Comparison of ENCODE assay signal across 38 cellular contexts in genomic region chr7:92397542-92397941, GRCh38.
"Had no signal": no experiment of that assay in that cellular context is flagged by ENCODE, and none has a peak within 500 bp of the region (broad histone marks: within the 10 kb centered on the region; RNA-seq: fewer than 3 reads in every experiment).

No MANE protein-coding gene starts in this region.

- H3K27me3 ChIP-seq: adrenal gland, ascending aorta, body of pancreas, brain microvascular endothelial cell, breast epithelium, cardiac muscle cell had no signal

- H3K27ac Mint-ChIP-seq: activated naive CD4-positive, alpha-beta T cell treated with anti-CD3 and anti-CD28 coated beads for 36 hours; activated naive CD4-positive, alpha-beta T cell treated with anti-CD3 and anti-CD28 coated beads, Interleukin-2, amount 10 ng/mL, durations not matched to agents 7 days and 5 days; activated naive CD4-positive, alpha-beta T cell treated with anti-CD3 and anti-CD28 coated beads, Interleukin-2, amount 50 U/mL, for 24 hours; activated naive CD4-positive, alpha-beta T cell treated with anti-CD3 and anti-CD28 coated beads, Interleukin-2, amount 50 U/mL, for 72 hours; activated naive CD8-positive, alpha-beta T cell; activated naive CD8-positive, alpha-beta T cell treated with anti-CD3 and anti-CD28 coated beads for 36 hours; activated naive CD8-positive, alpha-beta T cell treated with anti-CD3 and anti-CD28 coated beads, Interleukin-2, amount 10 ng/mL, durations not matched to agents 7 days and 5 days; activated naive CD8-positive, alpha-beta T cell treated with anti-CD3 and anti-CD28 coated beads, Interleukin-2, amount 50 U/mL, for 24 hours; activated T-cell treated with anti-CD3 and anti-CD28 coated beads, Interleukin-2, amount 50 U/mL, for 24 hours; activated T-cell treated with anti-CD3 and anti-CD28 coated beads, Interleukin-2, amount 50 U/mL, for 72 hours; activated T-helper 1 cell treated with anti-CD3 and anti-CD28 coated beads, Interleukin-12 subunit alpha, Interleukin-12 subunit beta, Interleukin-2, Interleukin-4 antibody, amounts not matched to agents 30 ng/mL and 10 ng/mL and 1 ng/mL, durations not matched to agents 14 hours and 24 hours and 36 hours; activated T-helper 17 cell treated with anti-CD3 and anti-CD28 coated beads, Interleukin-2, amount 50 U/mL, for 72 hours; activated T-helper 2 cell treated with anti-CD3 and anti-CD28 coated beads, Interferon-gamma antibody, Interleukin-2, Interleukin-4, amounts not matched to agents 10 μg/mL and 5 μg/mL and 100 μg/mL, durations not matched to agents 14 hours and 24 hours and 36 hours; brain had no signal

- H3K9me3 Mint-ChIP-seq: activated naive CD4-positive, alpha-beta T cell treated with anti-CD3 and anti-CD28 coated beads for 36 hours; activated naive CD4-positive, alpha-beta T cell treated with anti-CD3 and anti-CD28 coated beads, Interleukin-2, amount 10 ng/mL, durations not matched to agents 7 days and 5 days; activated naive CD4-positive, alpha-beta T cell treated with anti-CD3 and anti-CD28 coated beads, Interleukin-2, amount 50 U/mL, for 24 hours; activated naive CD4-positive, alpha-beta T cell treated with anti-CD3 and anti-CD28 coated beads, Interleukin-2, amount 50 U/mL, for 72 hours; activated naive CD8-positive, alpha-beta T cell treated with anti-CD3 and anti-CD28 coated beads for 36 hours; activated naive CD8-positive, alpha-beta T cell treated with anti-CD3 and anti-CD28 coated beads, Interleukin-2, amount 10 ng/mL, durations not matched to agents 7 days and 5 days; activated naive CD8-positive, alpha-beta T cell treated with anti-CD3 and anti-CD28 coated beads, Interleukin-2, amount 50 U/mL, for 24 hours; activated T-cell treated with anti-CD3 and anti-CD28 coated beads, Interleukin-2, amount 50 U/mL, for 24 hours; activated T-cell treated with anti-CD3 and anti-CD28 coated beads, Interleukin-2, amount 50 U/mL, for 4 hours; activated T-cell treated with anti-CD3 and anti-CD28 coated beads, Interleukin-2, amount 50 U/mL, for 72 hours; activated T-helper 1 cell treated with anti-CD3 and anti-CD28 coated beads, Interleukin-12 subunit alpha, Interleukin-12 subunit beta, Interleukin-2, Interleukin-4 antibody, amounts not matched to agents 30 ng/mL and 10 ng/mL and 1 ng/mL, durations not matched to agents 14 hours and 24 hours and 36 hours; activated T-helper 17 cell treated with anti-CD3 and anti-CD28 coated beads, Interleukin-2, amount 50 U/mL, for 72 hours; activated T-helper 2 cell treated with anti-CD3 and anti-CD28 coated beads, Interferon-gamma antibody, Interleukin-2, Interleukin-4, amounts not matched to agents 10 μg/mL and 5 μg/mL and 100 μg/mL, durations not matched to agents 14 hours and 24 hours and 36 hours; brain; central memory CD8-positive, alpha-beta T cell had no signal

- H3K4me3 Mint-ChIP-seq: activated naive CD4-positive, alpha-beta T cell treated with anti-CD3 and anti-CD28 coated beads for 36 hours; activated naive CD4-positive, alpha-beta T cell treated with anti-CD3 and anti-CD28 coated beads, Interleukin-2, amount 10 ng/mL, durations not matched to agents 7 days and 5 days; activated naive CD4-positive, alpha-beta T cell treated with anti-CD3 and anti-CD28 coated beads, Interleukin-2, amount 50 U/mL, for 24 hours; activated naive CD8-positive, alpha-beta T cell; activated naive CD8-positive, alpha-beta T cell treated with anti-CD3 and anti-CD28 coated beads for 36 hours; activated naive CD8-positive, alpha-beta T cell treated with anti-CD3 and anti-CD28 coated beads, Interleukin-2, amount 10 ng/mL, durations not matched to agents 7 days and 5 days; activated naive CD8-positive, alpha-beta T cell treated with anti-CD3 and anti-CD28 coated beads, Interleukin-2, amount 50 U/mL, for 24 hours; activated T-cell treated with anti-CD3 and anti-CD28 coated beads, Interleukin-2, amount 50 U/mL, for 24 hours; activated T-cell treated with anti-CD3 and anti-CD28 coated beads, Interleukin-2, amount 50 U/mL, for 4 hours; activated T-cell treated with anti-CD3 and anti-CD28 coated beads, Interleukin-2, amount 50 U/mL, for 72 hours; activated T-helper 1 cell treated with anti-CD3 and anti-CD28 coated beads, Interleukin-12 subunit alpha, Interleukin-12 subunit beta, Interleukin-2, Interleukin-4 antibody, amounts not matched to agents 30 ng/mL and 10 ng/mL and 1 ng/mL, durations not matched to agents 14 hours and 24 hours and 36 hours; activated T-helper 17 cell treated with anti-CD3 and anti-CD28 coated beads, Interleukin-2, amount 50 U/mL, for 72 hours; brain; central memory CD8-positive, alpha-beta T cell had no signal

- H3K4me1 Mint-ChIP-seq: activated naive CD4-positive, alpha-beta T cell treated with anti-CD3 and anti-CD28 coated beads, Interleukin-2, amount 10 ng/mL, durations not matched to agents 7 days and 5 days; activated naive CD8-positive, alpha-beta T cell treated with anti-CD3 and anti-CD28 coated beads for 36 hours; activated naive CD8-positive, alpha-beta T cell treated with anti-CD3 and anti-CD28 coated beads, Interleukin-2, amount 10 ng/mL, durations not matched to agents 7 days and 5 days; activated naive CD8-positive, alpha-beta T cell treated with anti-CD3 and anti-CD28 coated beads, Interleukin-2, amount 50 U/mL, for 24 hours; activated T-helper 17 cell treated with anti-CD3 and anti-CD28 coated beads, Interleukin-2, amount 50 U/mL, for 72 hours; central memory CD8-positive, alpha-beta T cell had no signal

- H3K36me3 ChIP-seq: breast epithelium had no signal

- H3K4me3 ChIP-seq: adrenal gland, ascending aorta, body of pancreas, breast epithelium, cardiac muscle cell had no signal

- DNase-seq: activated effector memory CD4-positive, alpha-beta T cell treated with anti-CD3 and anti-CD28 coated beads, Interleukin-2, amount 50 U/mL, for 16 hours; activated effector memory CD4-positive, alpha-beta T cell treated with Interleukin-2 at 50 U/mL for 16 hours; activated gamma-delta T cell; activated gamma-delta T cell treated with Interleukin-2 at 50 U/mL for 16 hours; activated naive CD4-positive, alpha-beta T cell; activated naive CD4-positive, alpha-beta T cell treated with anti-CD3 and anti-CD28 coated beads for 36 hours; activated naive CD4-positive, alpha-beta T cell treated with anti-CD3 and anti-CD28 coated beads, Interleukin-2, amount 10 ng/mL, durations not matched to agents 7 days and 5 days; activated naive CD4-positive, alpha-beta T cell treated with anti-CD3 and anti-CD28 coated beads, Interleukin-2, amount 50 U/mL, for 16 hours; activated naive CD4-positive, alpha-beta T cell treated with Interleukin-2 at 50 U/mL for 16 hours; activated naive CD8-positive, alpha-beta T cell treated with anti-CD3 and anti-CD28 coated beads for 36 hours; activated naive CD8-positive, alpha-beta T cell treated with anti-CD3 and anti-CD28 coated beads, Interleukin-2, amount 10 ng/mL, durations not matched to agents 7 days and 5 days; activated naive CD8-positive, alpha-beta T cell treated with anti-CD3 and anti-CD28 coated beads, Interleukin-2, amount 50 U/mL, for 24 hours; activated T-cell treated with anti-CD3 and anti-CD28 coated beads, Interleukin-2, amount 50 U/mL, for 1 hour; activated T-cell treated with anti-CD3 and anti-CD28 coated beads, Interleukin-2, amount 50 U/mL, for 24 hours; activated T-cell treated with anti-CD3 and anti-CD28 coated beads, Interleukin-2, amount 50 U/mL, for 4 hours; activated T-cell treated with anti-CD3 and anti-CD28 coated beads, Interleukin-2, amount 50 U/mL, for 48 hours; activated T-cell treated with anti-CD3 and anti-CD28 coated beads, Interleukin-2, amount 50 U/mL, for 72 hours; adrenal gland; amniotic stem cell; amygdala; anterior cingulate cortex; aorta; body of pancreas; brain microvascular endothelial cell; caudate nucleus; central memory CD4-positive, alpha-beta T cell; cerebellar nuclear complex had no signal

- H3K9me3 ChIP-seq: adrenal gland, ascending aorta, body of pancreas, breast epithelium had no signal

- H3K4me1 ChIP-seq: adrenal gland, ascending aorta, body of pancreas, breast epithelium had no signal

- H3K27me3 Mint-ChIP-seq: activated naive CD4-positive, alpha-beta T cell treated with anti-CD3 and anti-CD28 coated beads, Interleukin-2, amount 10 ng/mL, durations not matched to agents 7 days and 5 days; activated naive CD4-positive, alpha-beta T cell treated with anti-CD3 and anti-CD28 coated beads, Interleukin-2, amount 50 U/mL, for 24 hours; activated naive CD8-positive, alpha-beta T cell; activated naive CD8-positive, alpha-beta T cell treated with anti-CD3 and anti-CD28 coated beads for 36 hours; activated naive CD8-positive, alpha-beta T cell treated with anti-CD3 and anti-CD28 coated beads, Interleukin-2, amount 10 ng/mL, durations not matched to agents 7 days and 5 days; activated naive CD8-positive, alpha-beta T cell treated with anti-CD3 and anti-CD28 coated beads, Interleukin-2, amount 50 U/mL, for 24 hours; activated T-cell treated with anti-CD3 and anti-CD28 coated beads, Interleukin-2, amount 50 U/mL, for 24 hours; activated T-helper 17 cell treated with anti-CD3 and anti-CD28 coated beads, Interleukin-2, amount 50 U/mL, for 72 hours; brain; central memory CD8-positive, alpha-beta T cell had no signal

- H3K27ac ChIP-seq: adrenal gland, ascending aorta, body of pancreas, brain microvascular endothelial cell, breast epithelium, cardiac muscle cell had no signal
